Comparison of ENCODE assay signal across 1 cellular context in genomic region chr6:38432479-38432878, GRCh38.
TF ChIP-seq lines count a peak whose summit lies in the region.

No MANE protein-coding gene starts in this region.

TF ChIP-seq in HCT116, 20 proteins besides CTCF, POLR2A, EP300 and RAD21 (continued from another document):
- TF ChIP-seq EGR1 (IDR thresholded peaks at IDR 0.05; ENCODE audit: low read depth) (no peak), REST (IDR thresholded peaks at IDR 0.05; ENCODE audit: low read depth) (no peak), JUND (IDR thresholded peaks at IDR 0.05) (peak; percentile 42; the same call in 1 of the 2 replicates), FOSL1 (IDR thresholded peaks at IDR 0.05; ENCODE audit: low read depth) (peak; percentile 45; the same call in 1 of the 2 replicates), EZH2phosphoT487 (IDR thresholded peaks at IDR 0.05; ENCODE audit: borderline replicate concordance) (no peak), ZNF274 (IDR thresholded peaks at IDR 0.05; ENCODE audit: low read depth, low read length) (no peak), SP1 (IDR thresholded peaks at IDR 0.05; ENCODE audit: low read depth) (peak; percentile 36; the same call in 1 of the 2 replicates), YY1 (IDR thresholded peaks at IDR 0.05; ENCODE audit: extremely low read depth, insufficient replicate concordance, low read depth, low read length) (no peak), ZBTB33 (IDR thresholded peaks at IDR 0.05; ENCODE audit: extremely low read depth, insufficient replicate concordance, low read length) (no peak), POLR2AphosphoS5 (IDR thresholded peaks at IDR 0.05; ENCODE audit: low read depth, low read length) (no peak), SIN3A (IDR thresholded peaks at IDR 0.05; ENCODE audit: low read depth) (no peak), CBX3 (IDR thresholded peaks at IDR 0.05; ENCODE audit: low read depth) (peak; percentile 57; the same call in 1 of the 2 replicates), CEBPB (IDR thresholded peaks at IDR 0.05; ENCODE audit: low read depth) (no peak), ATF3 (IDR thresholded peaks at IDR 0.05) (no peak), SRF (IDR thresholded peaks at IDR 0.05; ENCODE audit: low read depth) (no peak), MAX (IDR thresholded peaks at IDR 0.05) (no peak), ELF1 (IDR thresholded peaks at IDR 0.05; ENCODE audit: borderline replicate concordance, low read depth) (no peak)
